ENCODE assay signal across 32 cellular contexts in genomic region chr9:97962575-97962974, GRCh38. TPM values are rescaled to one million over a fixed set of nuclear protein-coding genes. Genes with fewer than 3 reads are reported as not detected.
"Had no signal": no experiment of that assay in that cellular context is flagged by ENCODE, and none has a peak within 500 bp of the region (broad histone marks: within the 10 kb centered on the region; RNA-seq: fewer than 3 reads in every experiment).

No MANE protein-coding gene starts in this region.

- H3K4me2 ChIP-seq: PC-9, SK-N-SH had no signal

- ATAC-seq: Panc1 had no signal

- DNase-seq: Kasumi-1, NCI-H1048, NCI-H1092 treated with DMSO at 0.1 percent for 48 hours, NCI-H1105 treated with DMSO at 0.1 percent for 48 hours, NCI-H1417, NCI-H1436, NCI-H146, NCI-H1694, NCI-H187, NCI-H1930, NCI-H2029 treated with DMSO at 0.1 percent for 48 hours, NCI-H2081 treated with DMSO at 0.1 percent for 48 hours, NCI-H2107, NCI-H2171, NCI-H226, NCI-H446 treated with DMSO at 0.1 percent for 48 hours, NCI-H510A, NCI-H524, NCI-H526, NCI-H69, NCI-H748 treated with DMSO at 0.1 percent for 48 hours, NCI-H82, PC-9, Right ventricle myocardium superior, RPMI8226, SHP77 treated with DMSO at 0.1 percent for 48 hours, SK-N-SH, SW 1271, T-helper 1 cell had no signal

- H3K9me3 ChIP-seq: SJSA1, SK-N-SH had no signal

- H3K36me3 ChIP-seq: SJSA1 had no signal

- H3K4me3 ChIP-seq: PC-9, SJSA1 had no signal

- H3K27me3 ChIP-seq: SJSA1 had no signal

- H3K27ac ChIP-seq: PC-9, SJSA1 had no signal

- H3K9ac ChIP-seq: SK-N-SH had no signal

RNA-seq across cellular contexts. Expression of gene HEMGN, which starts 24.6 kb away (rescaled TPM):
- total RNA-seq: MCF 10A, PC-9, Right ventricle myocardium superior, SJSA1 had no signal
- polyA plus RNA-seq: SK-N-SH had no signal
